ENCODE assay signal across 21 cellular contexts in the genomic region with DNA sequence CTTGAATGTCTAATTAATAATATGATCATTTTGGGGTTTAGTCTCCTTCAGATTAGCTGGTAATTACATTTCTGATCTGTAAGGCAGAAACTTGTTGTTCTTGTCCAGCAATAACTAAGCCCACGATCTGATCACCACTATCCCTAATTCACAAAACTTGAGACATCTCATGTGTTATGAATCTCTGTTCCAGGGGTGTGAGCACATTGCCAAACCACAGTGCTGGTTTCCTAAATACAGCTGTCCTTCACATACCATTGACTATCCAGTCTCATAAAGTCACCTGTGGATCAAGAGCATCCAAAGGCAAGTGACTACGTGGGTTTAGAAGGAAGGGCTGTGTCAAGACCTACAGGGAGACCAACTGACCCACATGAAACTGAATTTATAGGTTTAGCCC.
"Had no signal": no experiment of that assay in that cellular context is flagged by ENCODE, and none has a peak within 500 bp of the region (broad histone marks: within the 10 kb centered on the region; RNA-seq: fewer than 3 reads in every experiment).

No MANE protein-coding gene starts in this region.

- H3K9me3 ChIP-seq: gastrocnemius medialis, left lung, mucosa of descending colon, neutrophil, prostate gland, right atrium auricular region, sigmoid colon, stomach, thyroid gland had no signal

- H3K36me3 ChIP-seq: gastrocnemius medialis, left lung, neutrophil, prostate gland, right atrium auricular region, sigmoid colon, stomach, thyroid gland had no signal

- H3K27ac ChIP-seq: dorsolateral prefrontal cortex, left lung, neutrophil, right atrium auricular region, sigmoid colon, stomach, thyroid gland had no signal

- H3K27me3 ChIP-seq: gastrocnemius medialis, left lung, neutrophil, right atrium auricular region, sigmoid colon, stomach, thyroid gland had no signal

- H3K4me1 ChIP-seq: gastrocnemius medialis, left lung, prostate gland, right atrium auricular region, sigmoid colon, stomach had no signal

- H3K4me3 ChIP-seq: dorsolateral prefrontal cortex, gastrocnemius medialis, left lung, mucosa of descending colon, prostate gland, right atrium auricular region, sigmoid colon, skin epidermis, stomach, thyroid gland had no signal

- DNase-seq: dorsolateral prefrontal cortex; effector CD4-positive, alpha-beta T cell; foreskin fibroblast; gastrocnemius medialis; head of caudate nucleus; left cardiac atrium; left lung; mesenchymal stem cell; mucosa of descending colon; naive B cell; sigmoid colon; stimulated activated CD4-positive, alpha-beta T cell treated with anti-CD3 and anti-CD28 coated beads, Interleukin-12 subunit alpha, Interleukin-12 subunit beta, amount 100 ng/mL, for 4 hours; stimulated activated CD4-positive, alpha-beta T cell treated with anti-CD3 and anti-CD28 coated beads, Interleukin-1b, Interleukin-23, amount 100 ng/mL, for 48 hours; stimulated activated CD4-positive, alpha-beta T cell treated with anti-CD3 and anti-CD28 coated beads, Interleukin-4, amount 100 ng/mL, for 24 hours; stimulated activated naive CD4-positive, alpha-beta T cell treated with Interleukin-2 at 50 U/mL for 16 hours; stomach; thyroid gland had no signal
